Comparison of ENCODE assay signal across 9 cellular contexts in the genomic region with DNA sequence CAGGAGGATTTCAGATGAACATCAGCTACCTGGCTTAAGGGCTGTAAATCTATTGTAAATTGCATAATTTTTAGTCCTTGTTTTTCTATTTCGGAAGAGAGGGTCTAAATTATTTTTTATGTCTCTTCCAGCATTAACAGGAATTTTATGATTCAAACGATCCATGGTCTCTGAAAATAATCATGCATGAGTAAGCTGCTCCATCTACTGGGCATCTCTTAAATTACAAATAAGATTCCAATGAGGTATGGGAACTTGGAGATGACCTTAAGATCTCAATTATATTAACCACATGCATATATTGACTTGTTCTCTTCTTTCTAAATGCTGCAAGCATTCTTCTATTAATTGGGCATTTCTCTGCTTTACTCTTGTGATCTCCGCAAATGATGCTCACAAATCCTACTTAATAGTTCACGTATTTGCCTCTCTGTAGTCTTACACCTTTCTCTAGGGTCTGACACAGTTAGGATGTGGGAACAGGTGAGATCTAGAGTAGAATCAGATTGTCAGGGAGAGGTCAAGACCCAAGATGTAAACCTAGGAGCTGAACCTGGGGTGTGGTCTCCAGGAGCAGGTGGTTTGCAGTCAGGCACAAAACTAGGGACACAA.
DNase-seq lines count a peak whose midpoint lies in the region; ATAC-seq, FAIRE-seq and TF ChIP-seq lines count a peak whose summit lies in the region.
"Had no signal": no experiment of that assay in that cellular context is flagged by ENCODE, and none has a peak within 500 bp of the region (broad histone marks: within the 10 kb centered on the region; RNA-seq: fewer than 3 reads in every experiment).

No MANE protein-coding gene starts in this region.

- no peaks in the 10 kb centered on the region for H3K27me3 ChIP-seq in kidney epithelial cell (ENCODE audit: control insufficient read depth, insufficient read depth, low read length)

- no peaks in the 10 kb centered on the region for H3K36me3 ChIP-seq in kidney epithelial cell (ENCODE audit: control insufficient read depth, insufficient read depth, low read length)

- FAIRE-seq in D721Med (lab: Jason Lieb, UNC) (no peak), urothelium cell line (lab: Jason Lieb, UNC) (no peak)

- TF ChIP-seq CTCF in D721Med (IDR thresholded peaks at IDR 0.05; ENCODE audit: insufficient read depth, missing control alignments) = peak; percentile 79
- peak; percentile 43 for TF ChIP-seq CTCF in astrocyte of the spinal cord (IDR thresholded peaks at IDR 0.05; ENCODE audit: low read depth, low read length)
- peak; percentile 48 for TF ChIP-seq CTCF in kidney epithelial cell (IDR thresholded peaks at IDR 0.05; ENCODE audit: insufficient read depth, low read length, poor library complexity, severe bottlenecking)

- no peak overlapping the region for H3K4me3 Mint-ChIP-seq in stimulated activated effector memory CD8-positive, alpha-beta T cell treated with anti-CD3 and anti-CD28 coated beads, Interleukin-12 subunit alpha, Interleukin-12 subunit beta, amount 100 ng/mL, for 72 hours
- H3K4me3 Mint-ChIP-seq: memory B cell had no signal

- ATAC-seq in GM21423 (IDR thresholded peaks at IDR 0.05; ENCODE audit: unreplicated experiment) = peak; percentile 71
- ATAC-seq in stimulated activated effector memory CD8-positive, alpha-beta T cell treated with anti-CD3 and anti-CD28 coated beads, Interleukin-12 subunit alpha, Interleukin-12 subunit beta, amount 100 ng/mL, for 72 hours = no peak

- H3K4me3 ChIP-seq in astrocyte of the spinal cord (ENCODE audit: low read depth, low read length) (no peak overlapping the region), kidney epithelial cell (ENCODE audit: low read depth, low read length) (no peak overlapping the region)

- no peak overlapping the region for H3K27ac Mint-ChIP-seq in stimulated activated effector memory CD8-positive, alpha-beta T cell treated with anti-CD3 and anti-CD28 coated beads, Interleukin-12 subunit alpha, Interleukin-12 subunit beta, amount 100 ng/mL, for 72 hours
- H3K27ac Mint-ChIP-seq: memory B cell had no signal

- H3K9me3 Mint-ChIP-seq in stimulated activated effector memory CD8-positive, alpha-beta T cell treated with anti-CD3 and anti-CD28 coated beads, Interleukin-12 subunit alpha, Interleukin-12 subunit beta, amount 100 ng/mL, for 72 hours = no peaks in the 10 kb centered on the region
- H3K9me3 Mint-ChIP-seq: memory B cell had no signal

- no peak for DNase-seq in D721Med (ENCODE audit: insufficient read length, low spot score)
- peak; percentile 8 for DNase-seq in NCI-H1417 treated with DMSO at 0.1 percent for 48 hours (lab: John Stamatoyannopoulos, UW)
- peak; percentile 67 for DNase-seq in astrocyte of the spinal cord (ENCODE audit: low read depth, low spot score)
- DNase-seq in kidney epithelial cell (ENCODE audit: low read depth) = no peak
- peak; percentile 13 for DNase-seq in urothelium cell line (ENCODE audit: low spot score)
- DNase-seq in stimulated activated effector memory CD8-positive, alpha-beta T cell treated with anti-CD3 and anti-CD28 coated beads, Interleukin-12 subunit alpha, Interleukin-12 subunit beta, amount 100 ng/mL, for 72 hours (ENCODE audit: low spot score in 2 of 2) = no peak
- no peak for DNase-seq in COLO668 (lab: John Stamatoyannopoulos, UW; ENCODE audit: unreplicated experiment)

- H3K36me3 Mint-ChIP-seq in stimulated activated effector memory CD8-positive, alpha-beta T cell treated with anti-CD3 and anti-CD28 coated beads, Interleukin-12 subunit alpha, Interleukin-12 subunit beta, amount 100 ng/mL, for 72 hours = no peaks in the 10 kb centered on the region
- H3K36me3 Mint-ChIP-seq: memory B cell had no signal

- H3K4me1 Mint-ChIP-seq in stimulated activated effector memory CD8-positive, alpha-beta T cell treated with anti-CD3 and anti-CD28 coated beads, Interleukin-12 subunit alpha, Interleukin-12 subunit beta, amount 100 ng/mL, for 72 hours = no peaks in the 10 kb centered on the region
- H3K4me1 Mint-ChIP-seq: memory B cell had no signal

- in situ Hi-C loops in astrocyte of the spinal cord (cut with HindIII; ENCODE audit: low sequenced_read_pairs) = no loop called here

Comparison
In these comparisons a context has a peak if more than half of its experiments do, and no peak if none do; other contexts are left out.
1. DNase-seq: peak in NCI-H1417 treated with DMSO at 0.1 percent for 48 hours (single experiment), astrocyte of the spinal cord (single experiment) and urothelium cell line (single experiment); none in D721Med (single experiment), kidney epithelial cell (single experiment), stimulated activated effector memory CD8-positive, alpha-beta T cell treated with anti-CD3 and anti-CD28 coated beads, Interleukin-12 subunit alpha, Interleukin-12 subunit beta, amount 100 ng/mL, for 72 hours (0 of 2) and COLO668 (single experiment).
2. Peak in every context shown above with its lines, with median percentiles within 50 percentile points of each other: CTCF ChIP-seq.